10 cellular contexts compared by ENCODE assay signal in the genomic region with DNA sequence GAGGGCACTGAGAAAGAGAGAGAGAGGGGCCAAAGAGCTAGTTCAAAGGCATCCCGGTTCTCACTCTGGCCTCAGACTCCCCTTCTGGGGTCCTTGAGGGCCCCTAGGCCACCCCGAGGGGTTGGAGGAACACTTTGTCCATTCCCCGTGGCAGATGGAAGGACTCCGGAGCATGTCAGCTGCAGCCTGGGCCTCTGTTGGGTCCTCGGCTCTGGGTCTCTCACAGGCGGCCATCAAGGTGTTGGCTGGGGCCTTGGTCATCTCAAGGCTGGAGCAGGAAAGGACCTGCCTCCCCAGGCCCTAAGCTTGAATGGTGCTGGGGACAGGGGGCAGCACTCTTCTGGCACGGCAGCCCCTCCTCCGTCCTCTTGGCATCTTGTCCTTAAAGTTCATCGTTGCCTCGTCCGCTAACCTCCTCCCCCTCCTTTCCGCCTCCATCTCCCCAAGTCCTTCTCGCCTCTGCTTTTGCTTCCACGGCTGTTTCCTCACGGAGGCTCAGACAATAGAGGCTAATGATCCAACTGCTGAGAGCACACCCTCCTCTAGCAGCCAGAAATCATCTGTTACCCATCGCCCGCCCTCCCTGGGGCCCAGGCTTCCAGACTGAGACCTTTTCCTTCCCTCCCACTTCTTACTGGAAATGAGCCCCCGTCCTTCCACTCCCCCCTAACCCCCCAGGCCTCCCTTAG. TPM values are rescaled to one million over a fixed set of nuclear protein-coding genes. Genes with fewer than 3 reads are reported as not detected.
DNase-seq lines count a peak whose midpoint lies in the region; ATAC-seq, FAIRE-seq and TF ChIP-seq lines count a peak whose summit lies in the region.
"Had no signal": no experiment of that assay in that cellular context is flagged by ENCODE, and none has a peak within 500 bp of the region (broad histone marks: within the 10 kb centered on the region; RNA-seq: fewer than 3 reads in every experiment).

No MANE protein-coding gene starts in this region.

- H3K9me3 ChIP-seq in CD4-positive, alpha-beta memory T cell (ENCODE audit: control insufficient read depth in 1 of 2, low read length in 2 of 2) = no peaks in the 10 kb centered on the region
- H3K9me3 ChIP-seq in T-helper 17 cell (ENCODE audit: control insufficient read depth, low read length, poor library complexity, severe bottlenecking) = no peaks in the 10 kb centered on the region
- H3K9me3 ChIP-seq in gastroesophageal sphincter = no peaks in the 10 kb centered on the region
- no peaks in the 10 kb centered on the region for H3K9me3 ChIP-seq in pancreas

- H3K27me3 ChIP-seq in CD4-positive, alpha-beta memory T cell (ENCODE audit: insufficient read depth, low read length) = no peaks in the 10 kb centered on the region
- no peaks in the 10 kb centered on the region for H3K27me3 ChIP-seq in gastroesophageal sphincter
- no peaks in the 10 kb centered on the region for H3K27me3 ChIP-seq in pancreas

- H3K27ac Mint-ChIP-seq in CD4-positive, alpha-beta memory T cell = peak overlapping the region; percentile 94 to 100 (median 99)
- H3K27ac Mint-ChIP-seq in T-helper 17 cell = peak overlapping the region; percentile 99

- CTCF ChIA-PET in CD4-positive, alpha-beta memory T cell (lab: Charles Lee; ENCODE audit: partially characterized antibody) = interaction anchor here (1.0 to 19.9 kb wide), 4 partner anchors 8 to 224 kb away, joined by 3 to 512 read pairs (median 6); a partner anchor contains a TSS

- no peak for DNase-seq in CD4-positive, alpha-beta memory T cell
- DNase-seq in T-helper 17 cell (no peak), pancreas (peak in 2 of 6 donors; percentile 36 to 48), T-helper 9 cell (no peak)
- no peak for DNase-seq in effector CD8-positive, alpha-beta T cell (lab: John Stamatoyannopoulos, UW)

- H3K9me3 Mint-ChIP-seq in CD4-positive, alpha-beta memory T cell = peaks cover 0 to 3% (median 0%) of the 10 kb centered on the region in 8 donors

- H3K4me1 Mint-ChIP-seq in CD4-positive, alpha-beta memory T cell = peaks cover 58 to 91% (median 75%) of the 10 kb centered on the region in 4 donors
- H3K4me1 Mint-ChIP-seq in T-helper 17 cell = peaks cover 62% of the 10 kb centered on the region

- peak overlapping the region; percentile 25 to 43 for H3K4me3 ChIP-seq in CD4-positive, alpha-beta memory T cell (ENCODE audit: low read length in 2 of 2)
- H3K4me3 ChIP-seq in gastroesophageal sphincter = no peak overlapping the region
- H3K4me3 ChIP-seq in pancreas = no peak overlapping the region

- peaks cover 90% of the 10 kb centered on the region for H3K4me1 ChIP-seq in CD4-positive, alpha-beta memory T cell (ENCODE audit: insufficient read depth, low read length)
- H3K4me1 ChIP-seq in gastroesophageal sphincter (peaks cover 0 to 68% (median 52%) of the 10 kb centered on the region in 3 donors), pancreas (peaks cover 0 to 5% (median 4%) of the 10 kb centered on the region in 3 donors)

- peaks cover 0 to 4% of the 10 kb centered on the region in 2 donors for H3K27me3 Mint-ChIP-seq in CD4-positive, alpha-beta memory T cell
- H3K27me3 Mint-ChIP-seq in T-helper 17 cell = no peaks in the 10 kb centered on the region

- peaks cover 0 to 7% of the 10 kb centered on the region in 2 donors for H3K36me3 Mint-ChIP-seq in CD4-positive, alpha-beta memory T cell
- no peaks in the 10 kb centered on the region for H3K36me3 Mint-ChIP-seq in T-helper 17 cell (ENCODE audit: low read depth)

- no peak for FAIRE-seq in pancreas (lab: Jason Lieb, UNC)
- FAIRE-seq: bronchial epithelial cell, RCC 7860 had no signal

- ATAC-seq in T-helper 17 cell (no peak), gastroesophageal sphincter (peak; percentile 81), pancreas (peak in 3 of 4 donors; percentile 4 to 52 (median 32)), GM21360 (IDR thresholded peaks at IDR 0.05; ENCODE audit: unreplicated experiment) (no peak), HG02588 (IDR thresholded peaks at IDR 0.05; ENCODE audit: unreplicated experiment) (no peak)

- no peaks in the 10 kb centered on the region for H3K36me3 ChIP-seq in CD4-positive, alpha-beta memory T cell (ENCODE audit: insufficient read depth, low read length)
- H3K36me3 ChIP-seq in gastroesophageal sphincter (no peaks in the 10 kb centered on the region), pancreas (no peaks in the 10 kb centered on the region)

- TF ChIP-seq POLR2A in gastroesophageal sphincter (IDR thresholded peaks at IDR 0.05) = no peak

- WGBS in gastroesophageal sphincter (ENCODE audit: low coverage in 1 of 2), 2 donors = 13 to 51% methylated on average over 12 to 14 of the region's 18 CpGs
- WGBS in pancreas, 2 donors = 78% methylated on average over 18 of the region's 18 CpGs

- TF ChIP-seq CTCF in gastroesophageal sphincter (IDR thresholded peaks at IDR 0.05) (no peak), pancreas (IDR thresholded peaks at IDR 0.05) (no peak)

- POLR2A ChIA-PET in CD4-positive, alpha-beta memory T cell (lab: Charles Lee; ENCODE audit: partially characterized antibody) = interaction anchor here (0.7 to 28.0 kb wide), 9 partner anchors 8 to 219 kb away, joined by 3 to 1088 read pairs (median 4); a partner anchor contains a TSS

- intact Hi-C loops in CD4-positive, alpha-beta memory T cell (cut with micrococcal nuclease) = loop anchor here (1.0 to 2.0 kb wide), 3 partner anchors 9 to 61 kb away; no protein-coding TSS in a partner anchor
- intact Hi-C loops in pancreas (cut with DNase I) = no loop called here

- TF ChIP-seq EP300 in gastroesophageal sphincter (IDR thresholded peaks at IDR 0.05) = no peak

- H3K27ac ChIP-seq in CD4-positive, alpha-beta memory T cell (ENCODE audit: low read depth, low read length) = peak overlapping the region; percentile 69
- peak overlapping the region; percentile 45 to 92 (median 88) for H3K27ac ChIP-seq in gastroesophageal sphincter
- peak overlapping the region; percentile 56 to 76 (median 64) for H3K27ac ChIP-seq in pancreas

- H3K4me3 Mint-ChIP-seq in CD4-positive, alpha-beta memory T cell = peak overlapping the region in 7 of 8 donors; percentile 81 to 94 (median 89)
- H3K4me3 Mint-ChIP-seq in T-helper 17 cell = peak overlapping the region; percentile 90

RNA-seq across cellular contexts. Expression of a gene that starts 23.3 kb away (rescaled TPM):
- total RNA-seq in CD4-positive, alpha-beta memory T cell = 100 to 1,000 TPM; 268 to 269 TPM
- 100 to 1,000 TPM; 436 to 502 TPM for polyA plus RNA-seq in CD4-positive, alpha-beta memory T cell
- total RNA-seq in T-helper 17 cell (100 to 1,000 TPM; 165 to 182 TPM), gastroesophageal sphincter (1 to 10 TPM in 1 of 4 donors, under 1 TPM in 2, not detected in 1; 0.15 to 2.2 (median 0.35) TPM), pancreas (under 1 TPM in 3 of 6 donors, not detected in 3; 0.09 to 0.82 (median 0.09) TPM)
- under 1 TPM; 0.07 to 0.08 TPM for polyA plus RNA-seq in pancreas
- total RNA-seq: bronchial epithelial cell had no signal

RNA-seq across cellular contexts. Expression of a gene that starts 40.6 kb away (rescaled TPM):
- total RNA-seq in CD4-positive, alpha-beta memory T cell = 1 to 10 TPM in 1 of 2 experiments, under 1 TPM in 1; 0.25 to 1.8 TPM
- polyA plus RNA-seq in CD4-positive, alpha-beta memory T cell = under 1 TPM; 0.18 to 0.33 TPM
- total RNA-seq in T-helper 17 cell = 1 to 10 TPM in 1 of 2 donors, under 1 TPM in 1; 0.77 to 1.7 TPM
- 1 to 10 TPM in 1 of 4 donors, not detected in 3; 2.2 TPM for total RNA-seq in gastroesophageal sphincter
- under 1 TPM in 2 of 6 donors, not detected in 4; 0.16 to 0.24 TPM for total RNA-seq in pancreas
- not detected for polyA plus RNA-seq in pancreas

Comparison
In these comparisons a context has a peak if more than half of its experiments do, and no peak if none do; other contexts are left out.
1. H3K4me3 ChIP-seq: peak in CD4-positive, alpha-beta memory T cell (2 of 2); none in gastroesophageal sphincter (0 of 2) and pancreas (0 of 4).
2. ATAC-seq: peak in gastroesophageal sphincter (single experiment) and pancreas (3 of 4); none in T-helper 17 cell (single experiment), GM21360 (single experiment) and HG02588 (single experiment).
3. RNA of a gene that starts 23.3 kb away (total RNA-seq): 268 to 269 TPM in CD4-positive, alpha-beta memory T cell and 165 to 182 TPM in T-helper 17 cell; 0.15 to 2.2 TPM in gastroesophageal sphincter and 0.09 to 0.82 TPM in pancreas; every median in the first group is over 10 times any median in the second.
4. Peak in every context shown above with its lines, with median percentiles within 50 percentile points of each other: H3K27ac ChIP-seq.